10 cellular contexts compared by ENCODE assay signal in the genomic region with DNA sequence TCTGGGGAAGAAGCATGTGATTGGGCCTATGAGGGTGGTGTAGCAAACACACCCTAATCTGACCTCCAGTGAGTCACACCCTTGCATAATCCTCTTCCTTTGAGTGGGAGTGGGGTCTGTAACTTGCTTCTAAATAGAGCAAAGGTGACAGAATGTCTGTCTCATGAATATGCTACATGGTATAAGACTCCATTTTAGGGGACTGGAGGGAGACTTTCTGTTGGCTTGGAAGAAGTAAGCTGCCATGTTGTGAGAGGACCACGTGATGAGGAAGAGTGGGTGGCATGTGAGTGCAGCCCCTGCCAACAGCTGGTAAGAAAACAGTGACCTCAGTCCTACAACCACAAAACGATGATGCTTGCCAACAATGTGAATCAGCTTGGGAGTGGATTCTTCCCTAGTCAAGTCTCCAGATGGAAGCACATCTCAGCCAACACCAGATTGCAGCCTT. TPM values are rescaled to one million over a fixed set of nuclear protein-coding genes. Genes with fewer than 3 reads are reported as not detected.
DNase-seq lines count a peak whose midpoint lies in the region; ATAC-seq and TF ChIP-seq lines count a peak whose summit lies in the region.
"Had no signal": no experiment of that assay in that cellular context is flagged by ENCODE, and none has a peak within 500 bp of the region (broad histone marks: within the 10 kb centered on the region; RNA-seq: fewer than 3 reads in every experiment).

No MANE protein-coding gene starts in this region.

- H3K27ac Mint-ChIP-seq in MCF 10A (ENCODE audit: low read depth, unreplicated experiment), result peak overlapping the region; percentile 95
- peak overlapping the region; percentile 68 for H3K27ac Mint-ChIP-seq in stimulated activated effector memory CD8-positive, alpha-beta T cell treated with anti-CD3 and anti-CD28 coated beads, Interleukin-12 subunit alpha, Interleukin-12 subunit beta, amount 100 ng/mL, for 72 hours
- peak overlapping the region in 1 of 9 donors; percentile 42 for H3K27ac Mint-ChIP-seq in naive thymus-derived CD4-positive, alpha-beta T cell
- H3K27ac Mint-ChIP-seq: stimulated activated naive B cell treated with anti-CD40 and anti-IgM and Interleukin-4, amounts not matched to agents 10 μg/mL and 1 μg/mL and 100 μg/mL, for 72 hours had no signal

- CTCF ChIA-PET in MCF 10A (lab: Yijun Ruan, JAX), result interaction anchor here (0.6 to 6.8 kb wide), 4 partner anchors 8 to 352 kb away, joined by 3 to 38 read pairs (median 4); no protein-coding TSS in a partner anchor
- CTCF ChIA-PET in naive thymus-derived CD4-positive, alpha-beta T cell (lab: Charles Lee), result interaction anchor here (0.9 kb wide), 1 partner anchor 160 kb away, joined by 3 read pairs; no protein-coding TSS in a partner anchor

- peak; percentile 38 for ATAC-seq in stimulated activated effector memory CD8-positive, alpha-beta T cell treated with anti-CD3 and anti-CD28 coated beads, Interleukin-12 subunit alpha, Interleukin-12 subunit beta, amount 100 ng/mL, for 72 hours
- no peak for ATAC-seq in naive thymus-derived CD4-positive, alpha-beta T cell
- no peak for ATAC-seq in GM18873 (IDR thresholded peaks at IDR 0.05; ENCODE audit: low FRiP score, unreplicated experiment)
- ATAC-seq: stimulated activated naive B cell treated with anti-CD40 and anti-IgM and Interleukin-4, amounts not matched to agents 10 μg/mL and 1 μg/mL and 100 μg/mL, for 72 hours had no signal

- peaks cover 12% of the 10 kb centered on the region for H3K4me1 Mint-ChIP-seq in MCF 10A (ENCODE audit: insufficient read depth, unreplicated experiment)
- H3K4me1 Mint-ChIP-seq in stimulated activated effector memory CD8-positive, alpha-beta T cell treated with anti-CD3 and anti-CD28 coated beads, Interleukin-12 subunit alpha, Interleukin-12 subunit beta, amount 100 ng/mL, for 72 hours, result peaks cover 27% of the 10 kb centered on the region
- peaks cover 16 to 37% (median 23%) of the 10 kb centered on the region in 7 donors for H3K4me1 Mint-ChIP-seq in naive thymus-derived CD4-positive, alpha-beta T cell

- peak overlapping the region; percentile 12 for H3K4me3 Mint-ChIP-seq in MCF 10A (ENCODE audit: unreplicated experiment)
- no peak overlapping the region for H3K4me3 Mint-ChIP-seq in stimulated activated effector memory CD8-positive, alpha-beta T cell treated with anti-CD3 and anti-CD28 coated beads, Interleukin-12 subunit alpha, Interleukin-12 subunit beta, amount 100 ng/mL, for 72 hours
- no peak overlapping the region for H3K4me3 Mint-ChIP-seq in naive thymus-derived CD4-positive, alpha-beta T cell
- H3K4me3 Mint-ChIP-seq: activated T-cell treated with anti-CD3 and anti-CD28 coated beads, Interleukin-2, amount 50 U/mL, for 4 hours; stimulated activated naive B cell treated with anti-CD40 and anti-IgM and Interleukin-4, amounts not matched to agents 10 μg/mL and 1 μg/mL and 100 μg/mL, for 72 hours had no signal

- no peak for TF ChIP-seq POLR2A in breast epithelium (IDR thresholded peaks at IDR 0.05)

- no peaks in the 10 kb centered on the region for H3K36me3 ChIP-seq in breast epithelium
- H3K36me3 ChIP-seq in naive thymus-derived CD4-positive, alpha-beta T cell (ENCODE audit: control insufficient read depth in 2 of 3, insufficient read depth in 3 of 3, low read length in 3 of 3), result peaks cover 0 to 8% (median 0%) of the 10 kb centered on the region in 3 experiments

- intact Hi-C loops in MCF 10A (cut with micrococcal nuclease), result no loop called here
- intact Hi-C loops in breast epithelium (cut with DNase I; ENCODE audit: low total_unique reads), result no loop called here
- intact Hi-C loops in naive thymus-derived CD4-positive, alpha-beta T cell (cut with micrococcal nuclease), result no loop called here

- peaks cover 12% of the 10 kb centered on the region for H3K36me3 Mint-ChIP-seq in MCF 10A (ENCODE audit: insufficient read depth, unreplicated experiment)
- H3K36me3 Mint-ChIP-seq in stimulated activated effector memory CD8-positive, alpha-beta T cell treated with anti-CD3 and anti-CD28 coated beads, Interleukin-12 subunit alpha, Interleukin-12 subunit beta, amount 100 ng/mL, for 72 hours, result no peaks in the 10 kb centered on the region
- H3K36me3 Mint-ChIP-seq in naive thymus-derived CD4-positive, alpha-beta T cell, result peaks cover 0 to 10% (median 0%) of the 10 kb centered on the region in 5 donors

- no peaks in the 10 kb centered on the region for H3K4me1 ChIP-seq in breast epithelium
- H3K4me1 ChIP-seq in naive thymus-derived CD4-positive, alpha-beta T cell (ENCODE audit: control insufficient read depth in 2 of 2, insufficient read depth in 2 of 2, low read length in 2 of 2), result peaks cover 9 to 13% of the 10 kb centered on the region in 2 donors

- no peaks in the 10 kb centered on the region for H3K9me3 Mint-ChIP-seq in MCF 10A (ENCODE audit: unreplicated experiment)
- H3K9me3 Mint-ChIP-seq in stimulated activated effector memory CD8-positive, alpha-beta T cell treated with anti-CD3 and anti-CD28 coated beads, Interleukin-12 subunit alpha, Interleukin-12 subunit beta, amount 100 ng/mL, for 72 hours, result no peaks in the 10 kb centered on the region
- peaks cover 0 to 13% (median 0%) of the 10 kb centered on the region in 11 donors for H3K9me3 Mint-ChIP-seq in naive thymus-derived CD4-positive, alpha-beta T cell
- H3K9me3 Mint-ChIP-seq: activated T-cell treated with anti-CD3 and anti-CD28 coated beads, Interleukin-2, amount 50 U/mL, for 4 hours had no signal

- no peak for TF ChIP-seq CTCF in MCF 10A (IDR thresholded peaks at IDR 0.05; ENCODE audit: unreplicated experiment)
- TF ChIP-seq CTCF in breast epithelium (IDR thresholded peaks at IDR 0.05), result no peak

- POLR2A ChIA-PET in MCF 10A (lab: Yijun Ruan, JAX), result interaction anchor here (1.1 to 1.3 kb wide), 2 partner anchors 352 to 410 kb away, joined by 3 to 4 read pairs; no protein-coding TSS in a partner anchor
- POLR2A ChIA-PET in naive thymus-derived CD4-positive, alpha-beta T cell (lab: Charles Lee), result no interaction called here

- H3K27ac ChIP-seq in breast epithelium, result peak overlapping the region in 1 of 2 donors; percentile 57
- no peak overlapping the region for H3K27ac ChIP-seq in naive thymus-derived CD4-positive, alpha-beta T cell (ENCODE audit: low read depth, low read length)

- no peak overlapping the region for H3K4me3 ChIP-seq in breast epithelium
- H3K4me3 ChIP-seq in naive thymus-derived CD4-positive, alpha-beta T cell (ENCODE audit: low read length), result no peak overlapping the region

- H3K9me3 ChIP-seq in breast epithelium, result no peaks in the 10 kb centered on the region
- H3K9me3 ChIP-seq in naive thymus-derived CD4-positive, alpha-beta T cell (ENCODE audit: control insufficient read depth in 2 of 3, low read length in 3 of 3), result no peaks in the 10 kb centered on the region

- H3K27me3 Mint-ChIP-seq in MCF 10A (ENCODE audit: insufficient read depth, unreplicated experiment), result no peaks in the 10 kb centered on the region
- peaks cover 0 to 13% (median 0%) of the 10 kb centered on the region in 5 donors for H3K27me3 Mint-ChIP-seq in naive thymus-derived CD4-positive, alpha-beta T cell
- H3K27me3 Mint-ChIP-seq: stimulated activated naive B cell treated with anti-CD40 and anti-IgM and Interleukin-4, amounts not matched to agents 10 μg/mL and 1 μg/mL and 100 μg/mL, for 72 hours had no signal

- DNase-seq in MCF 10A (ENCODE audit: unreplicated experiment) (peak; percentile 96), breast epithelium (ENCODE audit: low spot score in 2 of 2) (no peak), NCI-H2171 (lab: John Stamatoyannopoulos, UW) (peak; percentile 10), dermis blood vessel endothelial cell (peak; percentile 46), NCI-H1092 (lab: John Stamatoyannopoulos, UW) (no peak)
- no peak for DNase-seq in stimulated activated effector memory CD8-positive, alpha-beta T cell treated with anti-CD3 and anti-CD28 coated beads, Interleukin-12 subunit alpha, Interleukin-12 subunit beta, amount 100 ng/mL, for 72 hours (ENCODE audit: low spot score in 2 of 2)
- no peak for DNase-seq in naive thymus-derived CD4-positive, alpha-beta T cell
- DNase-seq: activated T-cell treated with anti-CD3 and anti-CD28 coated beads, Interleukin-2, amount 50 U/mL, for 4 hours; stimulated activated naive B cell treated with anti-CD40 and anti-IgM and Interleukin-4, amounts not matched to agents 10 μg/mL and 1 μg/mL and 100 μg/mL, for 72 hours had no signal

- BruUV-seq in MCF 10A (replicated peaks; lab: Mats Ljungman, UMichigan), result no TSS peak

- H3K27me3 ChIP-seq in breast epithelium, result no peaks in the 10 kb centered on the region
- no peaks in the 10 kb centered on the region for H3K27me3 ChIP-seq in naive thymus-derived CD4-positive, alpha-beta T cell (ENCODE audit: control insufficient read depth in 2 of 2, insufficient read depth in 2 of 2, low read length in 2 of 2)

RNA-seq across cellular contexts. Expression of a gene that starts 3.7 kb away (rescaled TPM):
- total RNA-seq in MCF 10A (2022) (4.7 and 7.5 TPM in 2 replicates), breast epithelium (10 to 100 TPM in 2 of 3 donors, 1 to 10 TPM in 1; 8.8 to 23.9 (median 20.0) TPM), dermis blood vessel endothelial cell (2.9 and 13.1 TPM in 2 replicates)
- total RNA-seq in naive thymus-derived CD4-positive, alpha-beta T cell, result 10 to 100 TPM in 3 of 5 experiments, 1 to 10 TPM in 2; 5.8 to 19.5 (median 11.5) TPM
- 1 to 10 TPM; 5.8 to 6.8 TPM for polyA plus RNA-seq in naive thymus-derived CD4-positive, alpha-beta T cell

RNA-seq across cellular contexts. Expression of a gene that starts 3.8 kb away (rescaled TPM):
- total RNA-seq in MCF 10A (2022), result 7.9 and 9.5 TPM in 2 replicates
- total RNA-seq in breast epithelium, result 10 to 100 TPM; 18.2 to 29.6 (median 18.4) TPM
- 11.6 and 13.6 TPM in 2 replicates for total RNA-seq in dermis blood vessel endothelial cell
- 10 to 100 TPM in 4 of 5 experiments, 1 to 10 TPM in 1; 6.8 to 16.5 (median 13.0) TPM for total RNA-seq in naive thymus-derived CD4-positive, alpha-beta T cell
- 10 to 100 TPM; 15.2 to 16.3 TPM for polyA plus RNA-seq in naive thymus-derived CD4-positive, alpha-beta T cell

Comparison
In these comparisons a context has a peak if more than half of its experiments do, and no peak if none do; other contexts are left out.
1. DNase-seq: peak in MCF 10A (single experiment), NCI-H2171 (single experiment) and dermis blood vessel endothelial cell (single experiment); none in breast epithelium (0 of 2), stimulated activated effector memory CD8-positive, alpha-beta T cell treated with anti-CD3 and anti-CD28 coated beads, Interleukin-12 subunit alpha, Interleukin-12 subunit beta, amount 100 ng/mL, for 72 hours (0 of 2), naive thymus-derived CD4-positive, alpha-beta T cell (0 of 9) and NCI-H1092 (single experiment).